ENCODE assay signal across 27 cellular contexts in the genomic region with DNA sequence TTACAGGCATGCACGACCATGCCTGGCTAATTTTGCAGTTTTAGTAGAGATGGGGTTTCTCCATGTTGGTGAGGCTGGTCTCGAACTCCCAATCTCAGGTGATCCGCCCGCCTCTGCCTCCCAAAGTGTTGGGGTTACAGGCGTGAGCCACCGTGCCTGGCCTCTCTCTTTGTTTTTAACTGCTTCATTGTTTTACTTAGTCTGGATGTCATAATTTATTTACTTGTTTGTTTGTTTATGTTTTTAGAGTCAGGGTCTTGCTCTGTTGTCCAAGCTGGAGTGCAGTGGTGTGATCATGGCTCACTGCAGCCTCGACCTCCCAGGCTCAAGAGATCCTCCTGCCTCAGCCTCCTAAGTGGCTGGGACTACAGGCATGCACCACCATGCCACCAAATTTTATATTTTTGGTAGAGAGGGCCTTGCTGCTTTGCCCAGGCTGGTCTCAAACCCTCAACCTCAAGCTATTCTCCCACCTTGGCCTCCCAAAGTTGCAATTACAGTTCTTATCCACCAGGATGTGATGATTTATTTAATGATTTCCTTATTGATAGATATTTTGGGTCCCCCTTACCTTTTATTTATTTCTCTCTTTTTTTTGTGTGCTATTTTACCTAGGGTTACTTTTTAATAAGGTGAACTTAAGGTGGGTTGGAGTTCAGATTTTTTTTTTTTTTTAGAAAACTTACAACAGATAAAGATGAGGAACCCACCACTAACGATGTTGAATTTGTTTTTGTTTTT. TPM values are rescaled to one million over a fixed set of nuclear protein-coding genes. Genes with fewer than 3 reads are reported as not detected.
A peak's percentile ranks its signal among the peaks of the same experiment; 100 is the strongest.
DNase-seq lines count a peak whose midpoint lies in the region; ATAC-seq, FAIRE-seq and TF ChIP-seq lines count a peak whose summit lies in the region.
"Had no signal": no experiment of that assay in that cellular context is flagged by ENCODE, and none has a peak within 500 bp of the region (broad histone marks: within the 10 kb centered on the region; RNA-seq: fewer than 3 reads in every experiment).

No MANE protein-coding gene starts in this region.

- no peak for TF ChIP-seq POLR2A in sigmoid colon (IDR thresholded peaks at IDR 0.05)
- no peak for TF ChIP-seq POLR2A in tibial nerve (IDR thresholded peaks at IDR 0.05)

- H3K79me2 ChIP-seq in DOHH2 (ENCODE audit: control insufficient read depth, low read length) = no peaks in the 10 kb centered on the region

- H3K9me3 ChIP-seq in DOHH2 (ENCODE audit: control insufficient read depth, insufficient read depth, low read length) = no peaks in the 10 kb centered on the region
- H3K9me3 ChIP-seq in kidney (ENCODE audit: control insufficient read depth in 1 of 2, low read length in 2 of 2) = no peaks in the 10 kb centered on the region
- H3K9me3 ChIP-seq in sigmoid colon = no peaks in the 10 kb centered on the region
- no peaks in the 10 kb centered on the region for H3K9me3 ChIP-seq in tibial nerve
- H3K9me3 ChIP-seq: testis, vagina had no signal

- no peaks in the 10 kb centered on the region for H4K20me1 ChIP-seq in DOHH2 (ENCODE audit: control insufficient read depth, insufficient read depth, low read depth, low read length)

- no peaks in the 10 kb centered on the region for H3K36me3 Mint-ChIP-seq in activated T-cell treated with anti-CD3 and anti-CD28 coated beads, Interleukin-2, amount 50 U/mL, for 72 hours (ENCODE audit: insufficient read depth in 2 of 2)
- H3K36me3 Mint-ChIP-seq: activated naive CD4-positive, alpha-beta T cell treated with anti-CD3 and anti-CD28 coated beads, Interleukin-2, amount 50 U/mL, for 24 hours had no signal

- DNase-seq in NCI-H69 (lab: John Stamatoyannopoulos, UW) (peak; percentile 19), kidney (peak; percentile 18), sigmoid colon (peak; percentile 38), NCI-H1048 (lab: John Stamatoyannopoulos, UW) (no peak), tibial nerve (ENCODE audit: low spot score in 2 of 2) (no peak)
- no peak for DNase-seq in activated T-cell treated with anti-CD3 and anti-CD28 coated beads, Interleukin-2, amount 50 U/mL, for 72 hours
- DNase-seq: activated CD4-positive, alpha-beta T cell treated with anti-CD3 and anti-CD28 coated beads, Interleukin-2, amount 50 U/mL, for 4 hours; caudate nucleus; dorsolateral prefrontal cortex; GOT3; kidney glomerular epithelial cell; NCI-H187; NCI-H526 treated with DMSO at 0.1 percent for 48 hours; OCI-M1; stimulated activated CD4-positive, alpha-beta T cell treated with anti-CD3 and anti-CD28 coated beads, Interleukin-4, amount 100 ng/mL, for 1 hour; stimulated activated naive CD4-positive, alpha-beta T cell treated with Interleukin-2 at 50 U/mL for 16 hours; testis; WERI-Rb-1 had no signal

- H3K36me3 ChIP-seq in DOHH2 (ENCODE audit: control insufficient read depth, low read length) = no peaks in the 10 kb centered on the region
- H3K36me3 ChIP-seq in kidney (ENCODE audit: control insufficient read depth in 1 of 2, insufficient read depth in 2 of 2, low read length in 2 of 2) = no peaks in the 10 kb centered on the region
- H3K36me3 ChIP-seq in sigmoid colon = no peaks in the 10 kb centered on the region
- H3K36me3 ChIP-seq in tibial nerve = no peaks in the 10 kb centered on the region
- H3K36me3 ChIP-seq: vagina, WERI-Rb-1 had no signal

- H3K4me3 Mint-ChIP-seq in activated T-cell treated with anti-CD3 and anti-CD28 coated beads, Interleukin-2, amount 50 U/mL, for 72 hours = no peak overlapping the region
- H3K4me3 Mint-ChIP-seq: activated naive CD4-positive, alpha-beta T cell treated with anti-CD3 and anti-CD28 coated beads, Interleukin-2, amount 50 U/mL, for 24 hours had no signal

- H3K4me1 ChIP-seq in DOHH2 (ENCODE audit: control insufficient read depth, low read length) = peaks cover 24% of the 10 kb centered on the region
- no peaks in the 10 kb centered on the region for H3K4me1 ChIP-seq in kidney (ENCODE audit: control insufficient read depth in 1 of 2, insufficient read depth in 1 of 2, low read depth in 1 of 2, low read length in 2 of 2)
- no peaks in the 10 kb centered on the region for H3K4me1 ChIP-seq in sigmoid colon
- H3K4me1 ChIP-seq in tibial nerve = no peaks in the 10 kb centered on the region
- H3K4me1 ChIP-seq: testis, vagina had no signal

- H3K27me3 ChIP-seq in DOHH2 (ENCODE audit: control insufficient read depth, low read length) = no peaks in the 10 kb centered on the region
- H3K27me3 ChIP-seq in sigmoid colon = no peaks in the 10 kb centered on the region
- H3K27me3 ChIP-seq in tibial nerve = no peaks in the 10 kb centered on the region
- H3K27me3 ChIP-seq: testis, vagina had no signal

- ATAC-seq in activated T-cell treated with anti-CD3 and anti-CD28 coated beads, Interleukin-2, amount 50 U/mL, for 72 hours (replicated peaks in 1 of 2) = no peak
- ATAC-seq in GM19463 (IDR thresholded peaks at IDR 0.05; ENCODE audit: unreplicated experiment) = no peak
- ATAC-seq: SK-N-SH treated with all-trans-retinoic acid at 6 μM for 48 hours had no signal

- H3K9me3 Mint-ChIP-seq in activated T-cell treated with anti-CD3 and anti-CD28 coated beads, Interleukin-2, amount 50 U/mL, for 72 hours = no peaks in the 10 kb centered on the region
- H3K9me3 Mint-ChIP-seq: activated naive CD4-positive, alpha-beta T cell treated with anti-CD3 and anti-CD28 coated beads, Interleukin-2, amount 50 U/mL, for 24 hours had no signal

- H3K27me3 Mint-ChIP-seq in activated T-cell treated with anti-CD3 and anti-CD28 coated beads, Interleukin-2, amount 50 U/mL, for 72 hours (ENCODE audit: low read depth) = no peaks in the 10 kb centered on the region
- H3K27me3 Mint-ChIP-seq: activated naive CD4-positive, alpha-beta T cell treated with anti-CD3 and anti-CD28 coated beads, Interleukin-2, amount 50 U/mL, for 24 hours had no signal

- TF ChIP-seq EP300 in sigmoid colon (IDR thresholded peaks at IDR 0.05) (no peak), tibial nerve (IDR thresholded peaks at IDR 0.05) (no peak)

- no peak overlapping the region for H3K4me2 ChIP-seq in DOHH2 (ENCODE audit: low read length)
- H3K4me2 ChIP-seq: KMS-11 had no signal

- TF ChIP-seq CTCF in DOHH2 (IDR thresholded peaks at IDR 0.05; ENCODE audit: low read depth, low read length, poor library complexity, severe bottlenecking) = peak; percentile 8
- no peak for TF ChIP-seq CTCF in kidney (IDR thresholded peaks at IDR 0.05; ENCODE audit: borderline replicate concordance, extremely low read depth, insufficient read depth)
- TF ChIP-seq CTCF in sigmoid colon (IDR thresholded peaks at IDR 0.05) = no peak
- TF ChIP-seq CTCF in tibial nerve (IDR thresholded peaks at IDR 0.05) = no peak

- no peaks in the 10 kb centered on the region for H3K9me2 ChIP-seq in DOHH2 (replicated peaks; ENCODE audit: control insufficient read depth, low read length)

- FAIRE-seq in kidney (lab: Jason Lieb, UNC) = no peak

- H3K4me3 ChIP-seq in DOHH2 (ENCODE audit: low read length) (no peak overlapping the region), kidney (ENCODE audit: low read length in 2 of 2) (no peak overlapping the region), sigmoid colon (no peak overlapping the region), tibial nerve (no peak overlapping the region)
- H3K4me3 ChIP-seq: dorsolateral prefrontal cortex, lung, testis, vagina had no signal

- H3K27ac ChIP-seq in DOHH2 (ENCODE audit: low read depth, low read length) (no peak overlapping the region), kidney (ENCODE audit: low read depth in 2 of 2, low read length in 2 of 2) (no peak overlapping the region), sigmoid colon (no peak overlapping the region), tibial nerve (no peak overlapping the region)
- H3K27ac ChIP-seq: C4-2B, dorsolateral prefrontal cortex, KMS-11, testis, vagina, WERI-Rb-1 had no signal

- no peak overlapping the region for H3K9ac ChIP-seq in kidney (ENCODE audit: low read length in 2 of 2)
- H3K9ac ChIP-seq: KMS-11 had no signal

- 0 out of 2 replicates have a peak, but pooled peaks cover 6% of the 10 kb centered on the region for H3F3A ChIP-seq in DOHH2 (ENCODE audit: control insufficient read depth, insufficient read depth)

- WGBS in sigmoid colon, 2 donors = 93 to 95% methylated on average over 8 of the region's 8 CpGs
- WGBS in tibial nerve, 2 donors = 86 to 88% methylated on average over 8 of the region's 8 CpGs

- intact Hi-C loops in kidney (cut with DNase I) = no loop called here
- intact Hi-C loops in sigmoid colon (cut with DNase I) = no loop called here

- no peak overlapping the region for H3K27ac Mint-ChIP-seq in activated T-cell treated with anti-CD3 and anti-CD28 coated beads, Interleukin-2, amount 50 U/mL, for 72 hours
- H3K27ac Mint-ChIP-seq: activated naive CD4-positive, alpha-beta T cell treated with anti-CD3 and anti-CD28 coated beads, Interleukin-2, amount 50 U/mL, for 24 hours had no signal

- H3K4me1 Mint-ChIP-seq in activated T-cell treated with anti-CD3 and anti-CD28 coated beads, Interleukin-2, amount 50 U/mL, for 72 hours (ENCODE audit: low read depth) = peaks cover 35% of the 10 kb centered on the region

RNA-seq across cellular contexts. Expression of a gene that starts 52.6 kb away (rescaled TPM):
- total RNA-seq in kidney = 26.8 TPM
- polyA plus RNA-seq in kidney (ENCODE audit: insufficient read depth, low read depth, low replicate concordance) = 33.2 TPM
- total RNA-seq in sigmoid colon = 1 to 10 TPM; 2.8 to 8.3 (median 6.4) TPM
- 10 to 100 TPM in 2 of 3 donors, 1 to 10 TPM in 1; 8.4 to 29.0 (median 12.3) TPM for polyA plus RNA-seq in sigmoid colon
- total RNA-seq in tibial nerve = 10 to 100 TPM in 3 of 4 donors, 1 to 10 TPM in 1; 8.6 to 15.6 (median 13.2) TPM
- total RNA-seq in activated T-cell treated with anti-CD3 and anti-CD28 coated beads, Interleukin-2, amount 50 U/mL, for 72 hours = 10 to 100 TPM; 13.0 to 16.1 TPM
- total RNA-seq: HT1080 had no signal

Comparison
In these comparisons a context has a peak if more than half of its experiments do, and no peak if none do; other contexts are left out.
1. DNase-seq: peak in NCI-H69 (single experiment), kidney (single experiment) and sigmoid colon (single experiment); none in NCI-H1048 (single experiment), tibial nerve (0 of 2) and activated T-cell treated with anti-CD3 and anti-CD28 coated beads, Interleukin-2, amount 50 U/mL, for 72 hours (0 of 2).